In genomic region chr2:60453301-60453700, GRCh38 we compare ENCODE assay signal across 28 cellular contexts.
DNase-seq lines count a peak whose midpoint lies in the region; ATAC-seq and TF ChIP-seq lines count a peak whose summit lies in the region.
"Had no signal": no experiment of that assay in that cellular context is flagged by ENCODE, and none has a peak within 500 bp of the region (broad histone marks: within the 10 kb centered on the region; RNA-seq: fewer than 3 reads in every experiment).

No MANE protein-coding gene starts in this region.

- H3K9me3 ChIP-seq in testis = no peaks in the 10 kb centered on the region
- H3K9me3 ChIP-seq: body of pancreas, esophagus muscularis mucosa, tibial nerve had no signal

- no peaks in the 10 kb centered on the region for H3K27me3 ChIP-seq in testis
- H3K27me3 ChIP-seq: body of pancreas, esophagus muscularis mucosa, tibial nerve had no signal

- peak in 2 of 3 experiments; percentile 8 to 31 for DNase-seq in NCI-H1417 (lab: John Stamatoyannopoulos, UW)
- no peak for DNase-seq in NCI-H1417 treated with DMSO at 0.1 percent for 48 hours (lab: John Stamatoyannopoulos, UW)
- peak; percentile 61 for DNase-seq in iPS DF 19.7 (ENCODE audit: low read depth, low spot score)
- peak in 1 of 2 experiments; percentile 64 for DNase-seq in mesothelial cell of epicardium (ENCODE audit: low spot score in 2 of 2, unreplicated experiment in 2 of 2)
- DNase-seq in testis = peak; percentile 46
- DNase-seq in activated CD8-positive, alpha-beta T cell treated with anti-CD3 and anti-CD28 coated beads, Interleukin-2, amount 10 ng/mL, durations not matched to agents 7 days and 5 days = no peak
- no peak for DNase-seq in DMS153 treated with DMSO at 0.1 percent for 48 hours (lab: John Stamatoyannopoulos, UW; ENCODE audit: unreplicated experiment)
- DNase-seq: activated CD4-positive, alpha-beta memory T cell treated with anti-CD3 and anti-CD28 coated beads for 36 hours; activated CD4-positive, CD25-positive, alpha-beta regulatory T cell; activated gamma-delta T cell; activated naive CD8-positive, alpha-beta T cell treated with anti-CD3 and anti-CD28 coated beads, Interleukin-2, amount 50 U/mL, for 24 hours; AML-193; body of pancreas; CD8-positive, alpha-beta memory T cell; DMS53; effector CD8-positive, alpha-beta T cell; IMR-90; NCI-H1436; NCI-H2171 treated with DMSO at 0.1 percent for 48 hours; NCI-H524 treated with DMSO at 0.1 percent for 48 hours; stimulated activated CD4-positive, alpha-beta T cell treated with anti-CD3 and anti-CD28 coated beads, Interleukin-4, amount 100 ng/mL, for 24 hours; T-helper 9 cell had no signal

- intact Hi-C loops in testis (cut with DNase I; ENCODE audit: low total_unique reads) = no loop called here

- H3K27ac ChIP-seq in testis = no peak overlapping the region
- H3K27ac ChIP-seq: 22Rv1, body of pancreas, esophagus muscularis mucosa, tibial nerve had no signal

- TF ChIP-seq CTCF in mesothelial cell of epicardium (IDR thresholded peaks at IDR 0.05; ENCODE audit: unreplicated experiment) (no peak), testis (IDR thresholded peaks at IDR 0.05) (no peak)

- H3K36me3 Mint-ChIP-seq in mesothelial cell of epicardium = peaks cover 10% of the 10 kb centered on the region
- no peaks in the 10 kb centered on the region for H3K36me3 Mint-ChIP-seq in activated CD8-positive, alpha-beta T cell treated with anti-CD3 and anti-CD28 coated beads, Interleukin-2, amount 10 ng/mL, durations not matched to agents 7 days and 5 days (ENCODE audit: low read depth)
- H3K36me3 Mint-ChIP-seq: activated CD4-positive, alpha-beta memory T cell treated with anti-CD3 and anti-CD28 coated beads for 36 hours; CD8-positive, alpha-beta memory T cell had no signal

- WGBS in testis, 2 donors = 39 to 48% methylated on average over 6 to 16 of the region's 16 CpGs

- peak overlapping the region; percentile 73 for H3K27ac Mint-ChIP-seq in mesothelial cell of epicardium
- no peak overlapping the region for H3K27ac Mint-ChIP-seq in activated CD8-positive, alpha-beta T cell treated with anti-CD3 and anti-CD28 coated beads, Interleukin-2, amount 10 ng/mL, durations not matched to agents 7 days and 5 days
- H3K27ac Mint-ChIP-seq: activated CD4-positive, alpha-beta memory T cell treated with anti-CD3 and anti-CD28 coated beads for 36 hours; activated naive CD8-positive, alpha-beta T cell treated with anti-CD3 and anti-CD28 coated beads, Interleukin-2, amount 50 U/mL, for 24 hours; CD8-positive, alpha-beta memory T cell had no signal

- POLR2A ChIA-PET in activated CD8-positive, alpha-beta T cell treated with anti-CD3 and anti-CD28 coated beads, Interleukin-2, amount 10 ng/mL, durations not matched to agents 7 days and 5 days (lab: Charles Lee) = no interaction called here

- peaks cover 5% of the 10 kb centered on the region for H3K9me3 Mint-ChIP-seq in mesothelial cell of epicardium
- H3K9me3 Mint-ChIP-seq in activated CD8-positive, alpha-beta T cell treated with anti-CD3 and anti-CD28 coated beads, Interleukin-2, amount 10 ng/mL, durations not matched to agents 7 days and 5 days (ENCODE audit: insufficient read depth) = no peaks in the 10 kb centered on the region
- H3K9me3 Mint-ChIP-seq: activated CD4-positive, alpha-beta memory T cell treated with anti-CD3 and anti-CD28 coated beads for 36 hours; activated naive CD8-positive, alpha-beta T cell treated with anti-CD3 and anti-CD28 coated beads, Interleukin-2, amount 50 U/mL, for 24 hours; CD8-positive, alpha-beta memory T cell; stimulated activated naive CD8-positive, alpha-beta T cell treated with anti-CD3 and anti-CD28 coated beads, Interleukin-15, Interleukin-2, amounts not matched to agents 100 ng/mL and 50 ng/mL, for 24 hours had no signal

- no peak overlapping the region for H3K4me3 Mint-ChIP-seq in mesothelial cell of epicardium
- no peak overlapping the region for H3K4me3 Mint-ChIP-seq in activated CD8-positive, alpha-beta T cell treated with anti-CD3 and anti-CD28 coated beads, Interleukin-2, amount 10 ng/mL, durations not matched to agents 7 days and 5 days
- H3K4me3 Mint-ChIP-seq: activated CD4-positive, alpha-beta memory T cell treated with anti-CD3 and anti-CD28 coated beads for 36 hours; activated naive CD8-positive, alpha-beta T cell treated with anti-CD3 and anti-CD28 coated beads, Interleukin-2, amount 50 U/mL, for 24 hours; CD8-positive, alpha-beta memory T cell; stimulated activated naive CD8-positive, alpha-beta T cell treated with anti-CD3 and anti-CD28 coated beads, Interleukin-15, Interleukin-2, amounts not matched to agents 100 ng/mL and 50 ng/mL, for 24 hours had no signal

- H3K4me3 ChIP-seq in testis = no peak overlapping the region
- H3K4me3 ChIP-seq: body of pancreas, esophagus muscularis mucosa, tibial nerve had no signal

- TF ChIP-seq POLR2A in testis (IDR thresholded peaks at IDR 0.05) = no peak

- no peak for ATAC-seq in activated CD8-positive, alpha-beta T cell treated with anti-CD3 and anti-CD28 coated beads, Interleukin-2, amount 10 ng/mL, durations not matched to agents 7 days and 5 days
- no peak for ATAC-seq in GM18873 (IDR thresholded peaks at IDR 0.05; ENCODE audit: low FRiP score, unreplicated experiment)
- ATAC-seq: activated naive CD8-positive, alpha-beta T cell treated with anti-CD3 and anti-CD28 coated beads, Interleukin-2, amount 50 U/mL, for 24 hours; body of pancreas; left lobe of liver had no signal

- CTCF ChIA-PET in activated CD8-positive, alpha-beta T cell treated with anti-CD3 and anti-CD28 coated beads, Interleukin-2, amount 10 ng/mL, durations not matched to agents 7 days and 5 days (lab: Charles Lee) = no interaction called here

- H3K4me1 Mint-ChIP-seq in mesothelial cell of epicardium = peaks cover 30% of the 10 kb centered on the region
- no peaks in the 10 kb centered on the region for H3K4me1 Mint-ChIP-seq in activated CD8-positive, alpha-beta T cell treated with anti-CD3 and anti-CD28 coated beads, Interleukin-2, amount 10 ng/mL, durations not matched to agents 7 days and 5 days (ENCODE audit: low read depth)
- H3K4me1 Mint-ChIP-seq: CD8-positive, alpha-beta memory T cell had no signal

- no peaks in the 10 kb centered on the region for H3K36me3 ChIP-seq in testis (ENCODE audit: low read depth, missing control alignments)
- H3K36me3 ChIP-seq: esophagus muscularis mucosa, tibial nerve had no signal

- no peaks in the 10 kb centered on the region for H3K4me1 ChIP-seq in testis
- H3K4me1 ChIP-seq: body of pancreas, esophagus muscularis mucosa, tibial nerve had no signal

- no peaks in the 10 kb centered on the region for H3K27me3 Mint-ChIP-seq in mesothelial cell of epicardium (ENCODE audit: low read depth)
- peaks cover 10% of the 10 kb centered on the region for H3K27me3 Mint-ChIP-seq in activated CD8-positive, alpha-beta T cell treated with anti-CD3 and anti-CD28 coated beads, Interleukin-2, amount 10 ng/mL, durations not matched to agents 7 days and 5 days (ENCODE audit: low read depth)
- H3K27me3 Mint-ChIP-seq: activated naive CD8-positive, alpha-beta T cell treated with anti-CD3 and anti-CD28 coated beads, Interleukin-2, amount 50 U/mL, for 24 hours had no signal

Comparison
In these comparisons a context has a peak if more than half of its experiments do, and no peak if none do; other contexts are left out.
1. DNase-seq: peak in NCI-H1417 (2 of 3), iPS DF 19.7 (single experiment) and testis (single experiment); none in NCI-H1417 treated with DMSO at 0.1 percent for 48 hours (single experiment), activated CD8-positive, alpha-beta T cell treated with anti-CD3 and anti-CD28 coated beads, Interleukin-2, amount 10 ng/mL, durations not matched to agents 7 days and 5 days (single experiment) and DMS153 treated with DMSO at 0.1 percent for 48 hours (single experiment).